ENCODE assay signal across 32 cellular contexts in genomic region chr2:197148401-197148800, GRCh38.
DNase-seq lines count a peak whose midpoint lies in the region; ATAC-seq and TF ChIP-seq lines count a peak whose summit lies in the region.
"Had no signal": no experiment of that assay in that cellular context is flagged by ENCODE, and none has a peak within 500 bp of the region (broad histone marks: within the 10 kb centered on the region; RNA-seq: fewer than 3 reads in every experiment).

No MANE protein-coding gene starts in this region.

- no peak overlapping the region for H3K9ac ChIP-seq in trophoblast cell (ENCODE audit: low read length)
- H3K9ac ChIP-seq: neural progenitor cell had no signal

- BruUV-seq in OCI-LY7 (replicated peaks; lab: Mats Ljungman, UMichigan): no TSS peak

- intact Hi-C loops in OCI-LY7 (cut with micrococcal nuclease; ENCODE audit: unreplicated experiment) (no loop called here), transverse colon (cut with DNase I; ENCODE audit: low total_unique reads) (no loop called here)
- intact Hi-C loops in dendritic cell treated with granulocyte-macrophage colony-stimulating factor and Interleukin-4, amounts not matched to agents 40 ng/mL and 50 ng/mL, for 4 days (cut with micrococcal nuclease): no loop called here

- no peak overlapping the region for H3K4me3 Mint-ChIP-seq in activated T-cell treated with anti-CD3 and anti-CD28 coated beads, Interleukin-2, amount 50 U/mL, for 72 hours
- no peak overlapping the region for H3K4me3 Mint-ChIP-seq in dendritic cell treated with granulocyte-macrophage colony-stimulating factor and Interleukin-4, amounts not matched to agents 40 ng/mL and 50 ng/mL, for 4 days
- H3K4me3 Mint-ChIP-seq: activated T-helper 17 cell treated with anti-CD3 and anti-CD28 coated beads, Interleukin-2, amount 50 U/mL, for 72 hours; neural progenitor cell; T-helper 2 cell treated with Interferon-gamma antibody and Interleukin-4, amounts not matched to agents 5 μg/mL and 100 μg/mL, for 36 hours had no signal

- H2AK5ac ChIP-seq in trophoblast cell (ENCODE audit: low read length): no peak overlapping the region

- DNase-seq in activated T-cell treated with anti-CD3 and anti-CD28 coated beads, Interleukin-2, amount 50 U/mL, for 72 hours: no peak
- no peak for DNase-seq in activated T-cell treated with anti-CD3 and anti-CD28 coated beads, Interleukin-2, amount 50 U/mL, for 1 hour
- no peak for DNase-seq in OCI-LY7 (ENCODE audit: low spot score)
- DNase-seq in transverse colon: no peak
- no peak for DNase-seq in trophoblast cell
- no peak for DNase-seq in HCEC 1CT
- DNase-seq: activated CD4-positive, alpha-beta T cell treated with anti-CD3 and anti-CD28 coated beads, Interleukin-2, amount 50 U/mL, for 1 hour; activated naive CD4-positive, alpha-beta T cell treated with anti-CD3 and anti-CD28 coated beads, Interleukin-2, amount 50 U/mL, for 16 hours; anterior cingulate cortex; DMS 273 treated with DMSO at 0.1 percent for 48 hours; EL; GOT3; hypothalamus; left cardiac atrium; NCI-H1105; NCI-H187 treated with DMSO at 0.1 percent for 48 hours; NCI-H2171; OCI-M1; pancreas; stimulated activated CD4-positive, alpha-beta T cell treated with anti-CD3 and anti-CD28 coated beads, Interleukin-15, amount 100 ng/mL, for 24 hours; stimulated activated naive CD4-positive, alpha-beta T cell; upper lobe of right lung; WERI-Rb-1 had no signal

- TF ChIP-seq POLR2A in transverse colon (IDR thresholded peaks at IDR 0.05): no peak

- TF ChIP-seq EP300 in transverse colon (IDR thresholded peaks at IDR 0.05; ENCODE audit: low read depth): no peak

- no peak overlapping the region for H3K18ac ChIP-seq in trophoblast cell (ENCODE audit: low read length)

- ATAC-seq in activated T-cell treated with anti-CD3 and anti-CD28 coated beads, Interleukin-2, amount 50 U/mL, for 72 hours (replicated peaks in 1 of 2): no peak
- no peak for ATAC-seq in GM21529 (IDR thresholded peaks at IDR 0.05; ENCODE audit: unreplicated experiment)
- ATAC-seq: A549, left cardiac atrium, upper lobe of right lung had no signal

- no peaks in the 10 kb centered on the region for H3K9me2 ChIP-seq in OCI-LY7 (ENCODE audit: insufficient read depth, low read length)

- H4K91ac ChIP-seq in trophoblast cell (ENCODE audit: low read depth, low read length): no peak overlapping the region

- WGBS in transverse colon (ENCODE audit: low coverage in 1 of 2), 2 donors: 92 to 100% methylated on average over 1 of the region's 1 CpG
- no CpG with 5 or more reads among the region's 1 CpG for WGBS in trophoblast cell (ENCODE audit: extremely low coverage, insufficient coverage, insufficient read length)

- H3K4ac ChIP-seq in trophoblast cell (ENCODE audit: low read depth, low read length): no peak overlapping the region

- H3K79me2 ChIP-seq in OCI-LY7 (ENCODE audit: insufficient read depth, low read depth, low read length) (peaks cover 61% of the 10 kb centered on the region; the same call in 1 of the 2 replicates), trophoblast cell (ENCODE audit: control insufficient read depth, insufficient read depth, low read length, poor library complexity) (no peaks in the 10 kb centered on the region)

- no peak overlapping the region for H3K14ac ChIP-seq in trophoblast cell (ENCODE audit: low read length)

- CTCF ChIA-PET in OCI-LY7 (lab: Charles Lee; ENCODE audit: unreplicated experiment): no interaction called here

- no peak overlapping the region for H2BK5ac ChIP-seq in trophoblast cell (ENCODE audit: low read depth, low read length, poor library complexity)

- H3K4me1 ChIP-seq in OCI-LY7 (ENCODE audit: insufficient read depth, low read length, poor library complexity, severe bottlenecking) (peaks cover 96% of the 10 kb centered on the region), transverse colon (peaks cover 6 to 60% (median 26%) of the 10 kb centered on the region in 4 donors), trophoblast cell (ENCODE audit: control insufficient read depth in 1 of 2, insufficient read depth in 2 of 2, low read length in 2 of 2) (peaks cover 3 to 4% of the 10 kb centered on the region in 2 experiments)
- H3K4me1 ChIP-seq: breast epithelium had no signal

- no peaks in the 10 kb centered on the region for H3K9me3 Mint-ChIP-seq in activated T-cell treated with anti-CD3 and anti-CD28 coated beads, Interleukin-2, amount 50 U/mL, for 72 hours
- no peaks in the 10 kb centered on the region for H3K9me3 Mint-ChIP-seq in dendritic cell treated with granulocyte-macrophage colony-stimulating factor and Interleukin-4, amounts not matched to agents 40 ng/mL and 50 ng/mL, for 4 days
- H3K9me3 Mint-ChIP-seq: neural progenitor cell; T-helper 2 cell treated with Interferon-gamma antibody and Interleukin-4, amounts not matched to agents 5 μg/mL and 100 μg/mL, for 36 hours had no signal

- TF ChIP-seq CTCF in OCI-LY7 (conservative IDR thresholded peaks at IDR 0.05; ENCODE audit: low read length) (no peak), transverse colon (IDR thresholded peaks at IDR 0.05) (no peak)

- no peak overlapping the region for H3K4me3 ChIP-seq in OCI-LY7 (ENCODE audit: low read depth, low read length, poor library complexity, severe bottlenecking)
- no peak overlapping the region for H3K4me3 ChIP-seq in transverse colon
- no peak overlapping the region for H3K4me3 ChIP-seq in trophoblast cell (ENCODE audit: low read depth, low read length)
- H3K4me3 ChIP-seq: A549, breast epithelium, lung, neural progenitor cell, pancreas, SK-N-MC, upper lobe of right lung had no signal

- no peaks in the 10 kb centered on the region for H4K20me1 ChIP-seq in OCI-LY7 (ENCODE audit: insufficient read depth, low read length)

- H4K12ac ChIP-seq in trophoblast cell (ENCODE audit: low read depth, low read length): no peak overlapping the region

- H4K8ac ChIP-seq in trophoblast cell (ENCODE audit: low read depth, low read length): no peak overlapping the region

- H3K23ac ChIP-seq in trophoblast cell (ENCODE audit: low read length): no peak overlapping the region

- no peak overlapping the region for H2BK120ac ChIP-seq in trophoblast cell (ENCODE audit: insufficient read depth, low read length, poor library complexity)

- 0 out of 2 replicates have a peak, but pooled peaks cover 10% of the 10 kb centered on the region for H3K36me3 ChIP-seq in OCI-LY7 (ENCODE audit: insufficient read depth, low read length)
- H3K36me3 ChIP-seq in transverse colon: no peaks in the 10 kb centered on the region
- no peaks in the 10 kb centered on the region for H3K36me3 ChIP-seq in trophoblast cell (ENCODE audit: control insufficient read depth in 1 of 2, insufficient read depth in 2 of 2, low read length in 2 of 2)
- H3K36me3 ChIP-seq: breast epithelium, neural progenitor cell, pancreas, upper lobe of right lung, WERI-Rb-1 had no signal

- no peak overlapping the region for H2BK12ac ChIP-seq in trophoblast cell (ENCODE audit: low read length)

- H3K27me3 ChIP-seq in transverse colon: no peaks in the 10 kb centered on the region
- H3K27me3 ChIP-seq in trophoblast cell (ENCODE audit: insufficient read depth, low read length): no peaks in the 10 kb centered on the region
- H3K27me3 ChIP-seq: breast epithelium, neural progenitor cell, pancreas, upper lobe of right lung had no signal

- H3K36me3 Mint-ChIP-seq in activated T-cell treated with anti-CD3 and anti-CD28 coated beads, Interleukin-2, amount 50 U/mL, for 72 hours (ENCODE audit: insufficient read depth in 2 of 2): peaks cover 2 to 9% of the 10 kb centered on the region in 2 donors
- peaks cover 6% of the 10 kb centered on the region for H3K36me3 Mint-ChIP-seq in dendritic cell treated with granulocyte-macrophage colony-stimulating factor and Interleukin-4, amounts not matched to agents 40 ng/mL and 50 ng/mL, for 4 days (ENCODE audit: low read depth)
- H3K36me3 Mint-ChIP-seq: neural progenitor cell had no signal

- H3K27me3 Mint-ChIP-seq in activated T-cell treated with anti-CD3 and anti-CD28 coated beads, Interleukin-2, amount 50 U/mL, for 72 hours (ENCODE audit: low read depth): no peaks in the 10 kb centered on the region
- no peaks in the 10 kb centered on the region for H3K27me3 Mint-ChIP-seq in dendritic cell treated with granulocyte-macrophage colony-stimulating factor and Interleukin-4, amounts not matched to agents 40 ng/mL and 50 ng/mL, for 4 days
- H3K27me3 Mint-ChIP-seq: activated T-helper 17 cell treated with anti-CD3 and anti-CD28 coated beads, Interleukin-2, amount 50 U/mL, for 72 hours had no signal

- in situ Hi-C loops in transverse colon (cut with MboI; ENCODE audit: low pct_ligation_motif_present in 1 of 4, low pct_unique_long_range_greater_than_20kb in 1 of 4, low sequenced_read_pairs in 3 of 4): no loop called here

- H3K4me1 Mint-ChIP-seq in activated T-cell treated with anti-CD3 and anti-CD28 coated beads, Interleukin-2, amount 50 U/mL, for 72 hours (ENCODE audit: low read depth): peaks cover 89% of the 10 kb centered on the region
- H3K4me1 Mint-ChIP-seq in dendritic cell treated with granulocyte-macrophage colony-stimulating factor and Interleukin-4, amounts not matched to agents 40 ng/mL and 50 ng/mL, for 4 days (ENCODE audit: low read depth): peaks cover 54% of the 10 kb centered on the region

- no peaks in the 10 kb centered on the region for H3K9me3 ChIP-seq in OCI-LY7 (ENCODE audit: low read length)
- no peaks in the 10 kb centered on the region for H3K9me3 ChIP-seq in transverse colon
- no peaks in the 10 kb centered on the region for H3K9me3 ChIP-seq in trophoblast cell (ENCODE audit: insufficient read depth, low read depth, low read length)
- H3K9me3 ChIP-seq: A549, breast epithelium, pancreas, upper lobe of right lung had no signal

- POLR2A ChIA-PET in OCI-LY7 (lab: Charles Lee): interaction anchor here (0.6 to 2.5 kb wide), 5 partner anchors 10 to 315 kb away, joined by 3 to 8 read pairs (median 6); no protein-coding TSS in a partner anchor

- H3K27ac Mint-ChIP-seq in activated T-cell treated with anti-CD3 and anti-CD28 coated beads, Interleukin-2, amount 50 U/mL, for 72 hours: peak overlapping the region; percentile 74
- H3K27ac Mint-ChIP-seq in dendritic cell treated with granulocyte-macrophage colony-stimulating factor and Interleukin-4, amounts not matched to agents 40 ng/mL and 50 ng/mL, for 4 days: peak overlapping the region; percentile 30
- H3K27ac Mint-ChIP-seq: neural progenitor cell; T-helper 2 cell treated with Interferon-gamma antibody and Interleukin-4, amounts not matched to agents 5 μg/mL and 100 μg/mL, for 36 hours had no signal

- H3K27ac ChIP-seq in OCI-LY7 (ENCODE audit: low read depth, low read length, poor library complexity, severe bottlenecking): peak overlapping the region; percentile 100
- peak overlapping the region; percentile 23 to 56 (median 42) for H3K27ac ChIP-seq in transverse colon
- H3K27ac ChIP-seq in trophoblast cell (ENCODE audit: low read depth, low read length): no peak overlapping the region
- H3K27ac ChIP-seq: A549, breast epithelium, neural progenitor cell, pancreas, SK-N-MC, upper lobe of right lung, WERI-Rb-1 had no signal

- no peak overlapping the region for H2AFZ ChIP-seq in OCI-LY7 (ENCODE audit: low read length)
- H2AFZ ChIP-seq in trophoblast cell (ENCODE audit: insufficient read depth, low read length, poor library complexity): no peak overlapping the region
- H2AFZ ChIP-seq: neural progenitor cell had no signal

- H3K79me1 ChIP-seq in trophoblast cell (ENCODE audit: low read length): peaks cover 2% of the 10 kb centered on the region

- H3K4me2 ChIP-seq in OCI-LY7 (ENCODE audit: low read length): no peak overlapping the region
- H3K4me2 ChIP-seq in trophoblast cell (ENCODE audit: low read length): no peak overlapping the region
- H3K4me2 ChIP-seq: A549, neural progenitor cell had no signal
